18 cellular contexts compared by ENCODE assay signal in genomic region chr1:236853916-236854601, GRCh38. TPM values are rescaled to one million over a fixed set of nuclear protein-coding genes. Genes with fewer than 3 reads are reported as not detected.
DNase-seq lines count a peak whose midpoint lies in the region; TF ChIP-seq lines count a peak whose summit lies in the region.
"Had no signal": no experiment of that assay in that cellular context is flagged by ENCODE, and none has a peak within 500 bp of the region (broad histone marks: within the 10 kb centered on the region; RNA-seq: fewer than 3 reads in every experiment).

No MANE protein-coding gene starts in this region.

- no peak overlapping the region for H3K4me3 Mint-ChIP-seq in immature natural killer cell
- H3K4me3 Mint-ChIP-seq: activated CD8-positive, alpha-beta memory T cell treated with anti-CD3 and anti-CD28 coated beads, Interleukin-2, amount 10 ng/mL, durations not matched to agents 7 days and 5 days; CD4-positive, alpha-beta T cell had no signal

- peaks cover 46% of the 10 kb centered on the region for H3K36me3 ChIP-seq in adipocyte (ENCODE audit: control insufficient read depth, insufficient read depth, low read length, severe bottlenecking)
- peaks cover 5 to 98% (median 73%) of the 10 kb centered on the region in 6 donors for H3K36me3 ChIP-seq in spleen

- peak overlapping the region; percentile 61 for H3K9ac ChIP-seq in adipocyte (ENCODE audit: low read length)

- TF ChIP-seq CTCF in fibroblast of villous mesenchyme (IDR thresholded peaks at IDR 0.05; ENCODE audit: insufficient read depth, low read depth, low read length) (no peak), spleen (IDR thresholded peaks at IDR 0.05 in 8 of 11, conservative IDR thresholded peaks at IDR 0.05 in 3 of 11) (no peak)

- H3K9me3 ChIP-seq in adipocyte (ENCODE audit: control insufficient read depth, low read length) (no peaks in the 10 kb centered on the region), spleen (no peaks in the 10 kb centered on the region)
- H3K9me3 ChIP-seq: neutrophil had no signal

- peaks cover 0 to 3% (median 0%) of the 10 kb centered on the region in 3 donors for H3K27me3 Mint-ChIP-seq in immature natural killer cell (ENCODE audit: low read depth in 3 of 3)
- H3K27me3 Mint-ChIP-seq: activated CD8-positive, alpha-beta memory T cell treated with anti-CD3 and anti-CD28 coated beads, Interleukin-2, amount 10 ng/mL, durations not matched to agents 7 days and 5 days; CD4-positive, alpha-beta T cell had no signal

- H3K4me3 ChIP-seq in adipocyte (ENCODE audit: low read length) (peak overlapping the region; percentile 36), fibroblast of villous mesenchyme (ENCODE audit: low read depth, low read length) (no peak overlapping the region), spleen (no peak overlapping the region)
- H3K4me3 ChIP-seq: skin epidermis had no signal

- H3K27ac Mint-ChIP-seq in immature natural killer cell = no peak overlapping the region
- H3K27ac Mint-ChIP-seq: activated CD8-positive, alpha-beta memory T cell treated with anti-CD3 and anti-CD28 coated beads, Interleukin-2, amount 10 ng/mL, durations not matched to agents 7 days and 5 days; CD4-positive, alpha-beta T cell had no signal

- intact Hi-C loops in spleen (cut with DNase I; ENCODE audit: low total_unique reads) = no loop called here

- TF ChIP-seq POLR2A in spleen (IDR thresholded peaks at IDR 0.05) = no peak

- 74 to 83% (median 78%) methylated on average over 4 of the region's 4 CpGs for WGBS in spleen, 5 donors

- no peaks in the 10 kb centered on the region for H3K9me3 Mint-ChIP-seq in immature natural killer cell
- H3K9me3 Mint-ChIP-seq: CD4-positive, alpha-beta T cell had no signal

- H3K27me3 ChIP-seq in adipocyte (replicated peaks; ENCODE audit: control insufficient read depth, insufficient read depth, low read length) (no peaks in the 10 kb centered on the region), spleen (replicated peaks in 1 of 7) (no peaks in the 10 kb centered on the region)
- H3K27me3 ChIP-seq: neutrophil had no signal

- DNase-seq in GM03348 (ENCODE audit: low spot score) = peak; percentile 45
- peak; percentile 69 for DNase-seq in adipocyte (ENCODE audit: low read depth)
- peak; percentile 46 for DNase-seq in fibroblast of villous mesenchyme (ENCODE audit: low read depth)
- no peak for DNase-seq in spleen
- DNase-seq in HPDE6-E6E7 (ENCODE audit: extremely low spot score) = no peak
- DNase-seq in immature natural killer cell = no peak
- no peak for DNase-seq in caudate nucleus (lab: John Stamatoyannopoulos, UW)
- DNase-seq in SKM-1 treated with dmso at 0.1 percent for 144 hours (lab: John Stamatoyannopoulos, UW; ENCODE audit: unreplicated experiment) = no peak
- DNase-seq: activated CD8-positive, alpha-beta memory T cell treated with anti-CD3 and anti-CD28 coated beads, Interleukin-2, amount 10 ng/mL, durations not matched to agents 7 days and 5 days; activated naive CD4-positive, alpha-beta T cell; CD4-positive, alpha-beta T cell; islet precursor cell; midbrain; NCI-H2029 treated with DMSO at 0.1 percent for 48 hours; NCI-H69; stimulated activated naive CD4-positive, alpha-beta T cell had no signal

- H3K27ac ChIP-seq in spleen (peak overlapping the region in 5 of 8 donors; percentile 44 to 70 (median 60)), caudate nucleus (ENCODE audit: low read depth, low read length) (no peak overlapping the region)
- H3K27ac ChIP-seq: neutrophil had no signal

- H3K36me3 Mint-ChIP-seq in immature natural killer cell = peaks cover 31 to 69% (median 55%) of the 10 kb centered on the region in 3 donors

- peaks cover 40% of the 10 kb centered on the region for H3K4me1 ChIP-seq in adipocyte (ENCODE audit: control insufficient read depth, insufficient read depth, low read length)
- H3K4me1 ChIP-seq in spleen = peaks cover 0 to 14% (median 0%) of the 10 kb centered on the region in 6 donors

- no peaks in the 10 kb centered on the region for H3K4me1 Mint-ChIP-seq in immature natural killer cell
- H3K4me1 Mint-ChIP-seq: activated CD8-positive, alpha-beta memory T cell treated with anti-CD3 and anti-CD28 coated beads, Interleukin-2, amount 10 ng/mL, durations not matched to agents 7 days and 5 days had no signal

RNA-seq across cellular contexts. Expression of gene MTR, which starts 59.0 kb away (rescaled TPM):
- total RNA-seq in fibroblast of villous mesenchyme = 26.7 and 34.5 TPM in 2 replicates
- 10 to 100 TPM; 39.1 to 65.4 (median 46.5) TPM for total RNA-seq in spleen
- polyA plus RNA-seq in spleen = 1 to 10 TPM; 4.4 to 7.0 (median 4.6) TPM
- polyA plus RNA-seq in immature natural killer cell = 10 to 100 TPM in 1 of 3 donors, 1 to 10 TPM in 2; 5.0 to 15.3 (median 6.5) TPM

Comparison
In these comparisons a context has a peak if more than half of its experiments do, and no peak if none do; other contexts are left out.
1. DNase-seq: peak in GM03348 (single experiment), adipocyte (single experiment) and fibroblast of villous mesenchyme (single experiment); none in spleen (single experiment), HPDE6-E6E7 (single experiment), immature natural killer cell (0 of 3), caudate nucleus (0 of 61) and SKM-1 treated with dmso at 0.1 percent for 144 hours (single experiment).